ENCODE assay signal across 1 cellular context in the genomic region with DNA sequence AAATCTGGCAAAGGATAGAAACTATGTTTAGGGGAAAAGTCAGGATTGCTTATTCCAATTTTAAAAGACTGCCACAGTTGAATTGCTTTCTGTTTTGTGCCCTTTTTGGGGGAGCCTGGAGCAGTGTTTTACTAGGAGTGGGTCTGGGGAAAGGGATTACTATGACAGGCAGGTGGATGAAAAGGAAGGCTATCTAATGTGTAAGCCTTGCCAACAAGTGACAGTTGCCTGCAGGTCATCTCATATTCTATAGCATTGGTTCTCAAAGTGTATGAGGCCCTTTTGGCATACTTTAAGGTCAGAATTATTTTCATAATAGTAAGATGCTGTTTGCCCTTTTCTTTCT.
TF ChIP-seq lines count a peak whose summit lies in the region.

No MANE protein-coding gene starts in this region.

TF ChIP-seq in A549, 52 proteins besides CTCF, POLR2A, EP300 and RAD21 (continued from another document):
- TF ChIP-seq POLR2AphosphoS2 (conservative IDR thresholded peaks at IDR 0.05; ENCODE audit: low read length) (peak; percentile 91; the same call in 1 of the 2 replicates), RARB (CRISPR knock-in tag; IDR thresholded peaks at IDR 0.05) (0 out of 2 replicates have a peak, but pooled peaks have one; percentile 61), ZFP36 (IDR thresholded peaks at IDR 0.05; ENCODE audit: borderline replicate concordance, partially characterized antibody) (no peak), EHF (CRISPR knock-in tag; IDR thresholded peaks at IDR 0.05) (no peak), EHMT2 (IDR thresholded peaks at IDR 0.05; ENCODE audit: low read depth) (no peak), ZC3H11A (IDR thresholded peaks at IDR 0.05) (no peak), HOXA7 (CRISPR knock-in tag; IDR thresholded peaks at IDR 0.05) (peak; percentile 93; the same call in 1 of the 2 replicates), MAFK (IDR thresholded peaks at IDR 0.05; ENCODE audit: partially characterized antibody) (no peak), TFCP2L1 (CRISPR knock-in tag; IDR thresholded peaks at IDR 0.05) (peak; percentile 89)
- TF ChIP-seq, protein P1, sequence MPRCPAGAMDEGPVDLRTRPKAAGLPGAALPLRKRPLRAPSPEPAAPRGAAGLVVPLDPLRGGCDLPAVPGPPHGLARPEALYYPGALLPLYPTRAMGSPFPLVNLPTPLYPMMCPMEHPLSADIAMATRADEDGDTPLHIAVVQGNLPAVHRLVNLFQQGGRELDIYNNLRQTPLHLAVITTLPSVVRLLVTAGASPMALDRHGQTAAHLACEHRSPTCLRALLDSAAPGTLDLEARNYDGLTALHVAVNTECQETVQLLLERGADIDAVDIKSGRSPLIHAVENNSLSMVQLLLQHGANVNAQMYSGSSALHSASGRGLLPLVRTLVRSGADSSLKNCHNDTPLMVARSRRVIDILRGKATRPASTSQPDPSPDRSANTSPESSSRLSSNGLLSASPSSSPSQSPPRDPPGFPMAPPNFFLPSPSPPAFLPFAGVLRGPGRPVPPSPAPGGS (IDR thresholded peaks at IDR 0.05): no peak
